Comparison of ENCODE assay signal across 9 cellular contexts in genomic region chr19:17765069-17765618, GRCh38. TPM values are rescaled to one million over a fixed set of nuclear protein-coding genes. Genes with fewer than 3 reads are reported as not detected.
DNase-seq lines count a peak whose midpoint lies in the region; ATAC-seq and TF ChIP-seq lines count a peak whose summit lies in the region.
"Had no signal": no experiment of that assay in that cellular context is flagged by ENCODE, and none has a peak within 500 bp of the region (broad histone marks: within the 10 kb centered on the region; RNA-seq: fewer than 3 reads in every experiment).

No MANE protein-coding gene starts in this region.

- ATAC-seq in HCT116 (peak; percentile 29), Right ventricle myocardium inferior (peak; percentile 69), GM21529 (IDR thresholded peaks at IDR 0.05; ENCODE audit: unreplicated experiment) (no peak), HG03108 (IDR thresholded peaks at IDR 0.05; ENCODE audit: unreplicated experiment) (no peak)

- H3K9me2 ChIP-seq in HCT116 (ENCODE audit: insufficient read depth) = no peaks in the 10 kb centered on the region

- intact Hi-C loops in HCT116 (cut with micrococcal nuclease) = loop anchor here (5.0 kb wide), 4 partner anchors 48 to 323 kb away; partner anchors contain the start of gene MAP1S
- intact Hi-C loops in Right ventricle myocardium inferior (cut with DNase I) = loop anchor here (10.0 kb wide), 1 partner anchor 310 kb away; no protein-coding TSS in a partner anchor
- intact Hi-C loops in posterior vena cava (cut with DNase I) = no loop called here

- DNase-seq in HCT116 (ENCODE audit: low read depth, low spot score) = no peak
- DNase-seq in RPMI7951 (ENCODE audit: low read depth) = peak; percentile 67
- DNase-seq in Right ventricle myocardium inferior (ENCODE audit: missing footprints) = peak; percentile 91
- peak; percentile 91 for DNase-seq in posterior vena cava (ENCODE audit: low spot score)
- no peak for DNase-seq in NCI-H187 treated with DMSO at 0.1 percent for 48 hours (lab: John Stamatoyannopoulos, UW)
- no peak for DNase-seq in HT-29 (ENCODE audit: low spot score)

- POLR2A ChIA-PET in HCT116 (lab: Charles Lee) = no interaction called here

- peak overlapping the region; percentile 49 for H3K4me2 ChIP-seq in HCT116 (ENCODE audit: low read length)

- 0 out of 2 replicates have a peak overlapping the region, but pooled peaks have one; percentile 11 for H3K9ac ChIP-seq in HCT116 (ENCODE audit: low read length)
- H3K9ac ChIP-seq: parathyroid adenoma had no signal

- BruUV-seq in HCT116 (replicated peaks; lab: Mats Ljungman, UMichigan) = no TSS peak

- H3K4me3 ChIP-seq in HCT116 (replicated peaks in 1 of 2; ENCODE audit: low read depth in 1 of 2, low read length in 2 of 2) = no peak overlapping the region

- RAD21 ChIA-PET in HCT116 (lab: Charles Lee; ENCODE audit: low non-redundant PET in 1 of 2, low total read pairs in 2 of 2, uncharacterized antibody in 2 of 2, unreplicated experiment in 2 of 2) = no interaction called here

- no peaks in the 10 kb centered on the region for H3K79me2 ChIP-seq in HCT116 (ENCODE audit: insufficient read depth, low read length)
- H3K79me2 ChIP-seq: parathyroid adenoma had no signal

- TF ChIP-seq RAD21 in HCT116 (IDR thresholded peaks at IDR 0.05; ENCODE audit: low read depth) = no peak

- no peaks in the 10 kb centered on the region for H3K27me3 ChIP-seq in HCT116 (ENCODE audit: insufficient read depth, low read length)

- H4K20me1 ChIP-seq in HCT116 (ENCODE audit: insufficient read depth) = no peaks in the 10 kb centered on the region

- H3K4me1 ChIP-seq in HCT116 (ENCODE audit: control insufficient read depth in 1 of 2, insufficient read depth in 2 of 2, low read length in 2 of 2) = peaks cover 20 to 32% of the 10 kb centered on the region in 2 experiments
- H3K4me1 ChIP-seq: parathyroid adenoma had no signal

- H3K27ac ChIP-seq in HCT116 (ENCODE audit: low read depth, low read length) = peak overlapping the region; percentile 29
- H3K27ac ChIP-seq: parathyroid adenoma had no signal

- TF ChIP-seq CTCF in HCT116 (IDR thresholded peaks at IDR 0.05 in 2 of 3, conservative IDR thresholded peaks at IDR 0.05 in 1 of 3; ENCODE audit: borderline replicate concordance in 1 of 3, insufficient read depth in 1 of 3, low read depth in 2 of 3, low read length in 2 of 3) = no peak

- no peak overlapping the region for H2AFZ ChIP-seq in HCT116 (ENCODE audit: low read depth, low read length, poor library complexity, severe bottlenecking)
- H2AFZ ChIP-seq: parathyroid adenoma had no signal

- no peaks in the 10 kb centered on the region for H3K36me3 ChIP-seq in HCT116 (ENCODE audit: control insufficient read depth in 1 of 2, insufficient read depth in 2 of 2, low read length in 2 of 2)

- TF ChIP-seq POLR2A in HCT116 (IDR thresholded peaks at IDR 0.05; ENCODE audit: borderline replicate concordance, extremely low read depth, insufficient read depth, insufficient read length) = no peak

- CTCF ChIA-PET in HCT116 (lab: Charles Lee) = interaction anchor here (2.0 to 2.3 kb wide), 2 partner anchors 11 to 31 kb away, joined by 10 to 29 read pairs; partner anchors contain the start of gene B3GNT3

- H3K9me3 ChIP-seq in HCT116 (ENCODE audit: control insufficient read depth in 1 of 2, insufficient read depth in 1 of 2, low read depth in 1 of 2, low read length in 2 of 2) = no peaks in the 10 kb centered on the region

TF ChIP-seq in HCT116, 20 proteins besides CTCF, POLR2A, EP300 and RAD21:
- no peak for TF ChIP-seq POLR2AphosphoS5 (IDR thresholded peaks at IDR 0.05; ENCODE audit: low read depth, low read length)
- TF ChIP-seq, protein P1, sequence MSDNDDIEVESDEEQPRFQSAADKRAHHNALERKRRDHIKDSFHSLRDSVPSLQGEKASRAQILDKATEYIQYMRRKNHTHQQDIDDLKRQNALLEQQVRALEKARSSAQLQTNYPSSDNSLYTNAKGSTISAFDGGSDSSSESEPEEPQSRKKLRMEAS (IDR thresholded peaks at IDR 0.05) = peak; percentile 42

RNA-seq across cellular contexts. Expression of gene FCHO1, which starts 13.9 kb away (rescaled TPM):
- total RNA-seq in HCT116 (2021; ENCODE audit: unreplicated experiment) (28.1 TPM), Right ventricle myocardium inferior (0.24 TPM), posterior vena cava (1 to 10 TPM; 2.0 to 2.1 TPM)
- 36.8 and 37.2 TPM in 2 replicates for polyA plus RNA-seq in HCT116 (2012)
- 0.60 and 2.5 TPM in 2 replicates for total RNA-seq in RPMI7951 (2014; rRNA removed; shearing (Covaris generic))
- total RNA-seq in HT-29 (2014; rRNA removed; shearing (Covaris generic)) = 0.42 and 1.2 TPM in 2 replicates

RNA-seq across cellular contexts. Expression of gene B3GNT3, which starts 29.8 kb away (rescaled TPM):
- 22.2 TPM for total RNA-seq in HCT116 (2021; ENCODE audit: unreplicated experiment)
- polyA plus RNA-seq in HCT116 (2012) = 30.3 and 34.5 TPM in 2 replicates
- total RNA-seq in RPMI7951 (2014; rRNA removed; shearing (Covaris generic)) = 0.10 and 0.12 TPM in 2 replicates
- total RNA-seq in Right ventricle myocardium inferior = not detected
- total RNA-seq in posterior vena cava = under 1 TPM in 1 of 2 donors, not detected in 1; 0.28 TPM
- total RNA-seq in HT-29 (2014; rRNA removed; shearing (Covaris generic)) = 44.3 and 49.6 TPM in 2 replicates

RNA-seq across cellular contexts. Expression of gene MAP1S, which starts 45.9 kb away (rescaled TPM):
- total RNA-seq in HCT116 (2021; ENCODE audit: unreplicated experiment) = 80.8 TPM
- 81.9 and 125 TPM in 2 replicates for polyA plus RNA-seq in HCT116 (2012)
- 9.6 and 10.0 TPM in 2 replicates for total RNA-seq in RPMI7951 (2014; rRNA removed; shearing (Covaris generic))
- total RNA-seq in Right ventricle myocardium inferior = 26.0 TPM
- total RNA-seq in posterior vena cava = 10 to 100 TPM; 50.8 to 57.0 TPM
- total RNA-seq in HT-29 (2014; rRNA removed; shearing (Covaris generic)) = 21.8 and 21.9 TPM in 2 replicates

RNA-seq across cellular contexts. Expression of gene INSL3, which starts 56.2 kb away (rescaled TPM):
- total RNA-seq in HCT116 (2021; ENCODE audit: unreplicated experiment) = 0.96 TPM
- 0.98 and 1.7 TPM in 2 replicates for polyA plus RNA-seq in HCT116 (2012)
- not detected in 2 replicates for total RNA-seq in RPMI7951 (2014; rRNA removed; shearing (Covaris generic))
- not detected for total RNA-seq in Right ventricle myocardium inferior
- total RNA-seq in posterior vena cava = not detected
- not detected in 2 replicates for total RNA-seq in HT-29 (2014; rRNA removed; shearing (Covaris generic))

Comparison
In these comparisons a context has a peak if more than half of its experiments do, and no peak if none do; other contexts are left out.
1. ATAC-seq: peak in HCT116 (single experiment) and Right ventricle myocardium inferior (single experiment); none in GM21529 (single experiment) and HG03108 (single experiment).
2. DNase-seq: peak in RPMI7951 (single experiment), Right ventricle myocardium inferior (single experiment) and posterior vena cava (single experiment); none in HCT116 (single experiment), NCI-H187 treated with DMSO at 0.1 percent for 48 hours (single experiment) and HT-29 (single experiment).
3. RNA of gene B3GNT3, which starts 29.8 kb away (total RNA-seq): 44.3 to 49.6 TPM in HT-29 and 22.2 TPM in HCT116 (single experiment); 0.28 TPM in posterior vena cava, 0.10 to 0.12 TPM in RPMI7951 and not detected in Right ventricle myocardium inferior (single experiment); every median in the first group is over 10 times any median in the second.
4. intact Hi-C loops: an anchor here in HCT116 (5.0 kb wide) and Right ventricle myocardium inferior (10.0 kb wide); none called in posterior vena cava.